In the genomic region with DNA sequence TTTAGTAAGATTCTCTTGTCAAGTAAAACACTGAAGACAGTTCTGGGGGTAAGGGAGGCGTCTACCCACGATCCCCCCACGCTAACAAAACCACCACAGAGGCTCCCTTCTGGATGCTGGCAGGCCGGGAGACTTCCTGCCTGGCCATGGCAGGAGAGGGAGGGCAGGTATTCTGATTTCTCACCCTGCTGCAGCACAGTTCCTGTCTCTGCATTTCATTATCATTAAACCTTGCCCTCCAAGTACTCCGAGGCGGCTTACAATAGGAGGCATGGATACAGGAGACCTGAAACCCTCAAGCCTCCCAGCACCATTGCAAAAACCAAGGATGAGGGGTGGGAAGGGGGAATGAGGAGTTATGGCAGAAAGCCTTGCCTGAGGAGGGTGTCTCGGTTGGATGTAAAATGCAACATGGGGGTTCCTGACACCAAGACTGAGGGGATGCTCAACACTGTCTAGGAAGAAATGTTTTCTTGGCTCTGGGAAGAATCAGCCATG, we compare ENCODE assay signal across 1 cellular context.
TF ChIP-seq lines count a peak whose summit lies in the region.

No MANE protein-coding gene starts in this region.

TF ChIP-seq in HEK293, 187 proteins besides CTCF, POLR2A, EP300 and RAD21 (continued from another document):
- TF ChIP-seq, protein P1, sequence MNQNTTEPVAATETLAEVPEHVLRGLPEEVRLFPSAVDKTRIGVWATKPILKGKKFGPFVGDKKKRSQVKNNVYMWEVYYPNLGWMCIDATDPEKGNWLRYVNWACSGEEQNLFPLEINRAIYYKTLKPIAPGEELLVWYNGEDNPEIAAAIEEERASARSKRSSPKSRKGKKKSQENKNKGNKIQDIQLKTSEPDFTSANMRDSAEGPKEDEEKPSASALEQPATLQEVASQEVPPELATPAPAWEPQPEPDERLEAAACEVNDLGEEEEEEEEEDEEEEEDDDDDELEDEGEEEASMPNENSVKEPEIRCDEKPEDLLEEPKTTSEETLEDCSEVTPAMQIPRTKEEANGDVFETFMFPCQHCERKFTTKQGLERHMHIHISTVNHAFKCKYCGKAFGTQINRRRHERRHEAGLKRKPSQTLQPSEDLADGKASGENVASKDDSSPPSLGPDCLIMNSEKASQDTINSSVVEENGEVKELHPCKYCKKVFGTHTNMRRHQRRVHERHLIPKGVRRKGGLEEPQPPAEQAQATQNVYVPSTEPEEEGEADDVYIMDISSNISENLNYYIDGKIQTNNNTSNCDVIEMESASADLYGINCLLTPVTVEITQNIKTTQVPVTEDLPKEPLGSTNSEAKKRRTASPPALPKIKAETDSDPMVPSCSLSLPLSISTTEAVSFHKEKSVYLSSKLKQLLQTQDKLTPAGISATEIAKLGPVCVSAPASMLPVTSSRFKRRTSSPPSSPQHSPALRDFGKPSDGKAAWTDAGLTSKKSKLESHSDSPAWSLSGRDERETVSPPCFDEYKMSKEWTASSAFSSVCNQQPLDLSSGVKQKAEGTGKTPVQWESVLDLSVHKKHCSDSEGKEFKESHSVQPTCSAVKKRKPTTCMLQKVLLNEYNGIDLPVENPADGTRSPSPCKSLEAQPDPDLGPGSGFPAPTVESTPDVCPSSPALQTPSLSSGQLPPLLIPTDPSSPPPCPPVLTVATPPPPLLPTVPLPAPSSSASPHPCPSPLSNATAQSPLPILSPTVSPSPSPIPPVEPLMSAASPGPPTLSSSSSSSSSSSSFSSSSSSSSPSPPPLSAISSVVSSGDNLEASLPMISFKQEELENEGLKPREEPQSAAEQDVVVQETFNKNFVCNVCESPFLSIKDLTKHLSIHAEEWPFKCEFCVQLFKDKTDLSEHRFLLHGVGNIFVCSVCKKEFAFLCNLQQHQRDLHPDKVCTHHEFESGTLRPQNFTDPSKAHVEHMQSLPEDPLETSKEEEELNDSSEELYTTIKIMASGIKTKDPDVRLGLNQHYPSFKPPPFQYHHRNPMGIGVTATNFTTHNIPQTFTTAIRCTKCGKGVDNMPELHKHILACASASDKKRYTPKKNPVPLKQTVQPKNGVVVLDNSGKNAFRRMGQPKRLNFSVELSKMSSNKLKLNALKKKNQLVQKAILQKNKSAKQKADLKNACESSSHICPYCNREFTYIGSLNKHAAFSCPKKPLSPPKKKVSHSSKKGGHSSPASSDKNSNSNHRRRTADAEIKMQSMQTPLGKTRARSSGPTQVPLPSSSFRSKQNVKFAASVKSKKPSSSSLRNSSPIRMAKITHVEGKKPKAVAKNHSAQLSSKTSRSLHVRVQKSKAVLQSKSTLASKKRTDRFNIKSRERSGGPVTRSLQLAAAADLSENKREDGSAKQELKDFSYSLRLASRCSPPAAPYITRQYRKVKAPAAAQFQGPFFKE (tag by site-specific recombination; IDR thresholded peaks at IDR 0.05; ENCODE audit: borderline replicate concordance), result no peak
- no peak for TF ChIP-seq ZNF354C (tag by site-specific recombination; IDR thresholded peaks at IDR 0.05; ENCODE audit: borderline replicate concordance, low read depth)
